ENCODE assay signal across 24 cellular contexts in the genomic region with DNA sequence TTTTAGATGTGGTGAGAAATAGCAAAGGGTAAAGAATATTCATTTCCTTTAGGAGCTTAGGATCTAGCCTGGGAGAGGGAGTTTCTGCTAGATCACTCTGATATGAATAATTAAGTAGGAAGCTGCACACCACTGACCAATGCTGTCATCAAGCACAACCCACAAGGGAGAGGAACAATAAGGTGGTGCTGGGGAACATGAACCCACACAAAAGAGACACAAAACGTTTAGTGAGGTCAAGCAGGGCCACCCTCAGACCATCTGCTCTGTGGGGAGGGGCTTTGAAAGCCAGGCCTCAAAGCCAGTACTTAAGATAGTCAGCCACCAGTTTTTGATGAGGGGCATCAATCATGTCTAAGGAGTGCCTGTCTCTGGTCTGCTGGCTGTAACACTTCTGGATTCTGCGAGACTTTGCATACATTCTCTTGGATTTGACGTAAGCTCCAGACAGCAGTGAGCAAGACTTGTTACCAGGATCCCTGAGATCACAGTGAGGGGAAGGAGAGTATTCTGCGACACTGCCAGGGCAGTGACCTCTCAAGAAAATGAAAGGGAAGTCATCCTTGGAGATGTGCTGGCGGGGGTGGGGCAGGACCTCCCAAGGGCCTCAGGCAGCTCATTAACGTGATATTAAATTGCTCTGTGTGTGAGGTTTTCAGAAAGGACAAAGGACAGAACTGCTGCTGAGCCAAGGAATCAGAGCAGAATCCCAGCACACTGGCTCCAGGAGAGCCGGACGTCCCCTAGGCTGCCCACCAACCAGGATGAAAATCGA.
DNase-seq lines count a peak whose midpoint lies in the region; ATAC-seq, FAIRE-seq and TF ChIP-seq lines count a peak whose summit lies in the region.
"Had no signal": no experiment of that assay in that cellular context is flagged by ENCODE, and none has a peak within 500 bp of the region (broad histone marks: within the 10 kb centered on the region; RNA-seq: fewer than 3 reads in every experiment).

No MANE protein-coding gene starts in this region.

- H3K9me3 Mint-ChIP-seq in WTC11: no peaks in the 10 kb centered on the region
- no peaks in the 10 kb centered on the region for H3K9me3 Mint-ChIP-seq in activated CD8-positive, alpha-beta memory T cell treated with anti-CD3 and anti-CD28 coated beads, Interleukin-2, amount 10 ng/mL, durations not matched to agents 7 days and 5 days (ENCODE audit: low read depth)

- ATAC-seq in SK-N-SH treated with all-trans-retinoic acid at 6 μM for 48 hours (peak; percentile 44; the same call in 2 of the 3 replicates), WTC11 (no peak; the same call in 1 of the 2 replicates), right lobe of liver (peak in 3 of 4 donors; percentile 10 to 34 (median 26)), HG03354 (IDR thresholded peaks at IDR 0.05; ENCODE audit: poor library complexity, severe bottlenecking, unreplicated experiment) (no peak)
- no peak for ATAC-seq in activated CD8-positive, alpha-beta memory T cell treated with anti-CD3 and anti-CD28 coated beads, Interleukin-2, amount 10 ng/mL, durations not matched to agents 7 days and 5 days
- ATAC-seq: A549 had no signal

- POLR2A ChIA-PET in SK-N-SH (lab: Yijun Ruan, JAX) (no interaction called here), WTC11 (lab: Charles Lee) (no interaction called here)

- H3K4me1 ChIP-seq in SK-N-SH (ENCODE audit: control insufficient read depth in 1 of 2, insufficient read depth in 2 of 2, low read depth in 1 of 2, low read length in 1 of 2): peaks cover 0 to 15% of the 10 kb centered on the region in 2 experiments; a peak in 2 of 4 replicates
- H3K4me1 ChIP-seq in right lobe of liver: no peaks in the 10 kb centered on the region
- H3K4me1 ChIP-seq: A549, SJCRH30, testis had no signal

- H3K36me3 ChIP-seq in SK-N-SH (replicated peaks in 1 of 2; ENCODE audit: control insufficient read depth in 1 of 2, insufficient read depth in 2 of 2, low read length in 1 of 2): no peaks in the 10 kb centered on the region
- no peaks in the 10 kb centered on the region for H3K36me3 ChIP-seq in right lobe of liver
- H3K36me3 ChIP-seq: adrenal gland, SJCRH30 had no signal

- WGBS in SK-N-SH (ENCODE audit: low lambda C conversion rate): 75% methylated on average over 8 of the region's 9 CpGs
- 41% methylated on average over 5 of the region's 9 CpGs for WGBS in right lobe of liver (ENCODE audit: insufficient coverage, low coverage, low lambda C conversion rate, missing lambda C conversion rate)

- intact Hi-C loops in right lobe of liver (cut with DNase I) (no loop called here), head of caudate nucleus (cut with DNase I) (no loop called here)

- no peaks in the 10 kb centered on the region for H3K9me2 ChIP-seq in SK-N-SH

- no peaks in the 10 kb centered on the region for H4K20me1 ChIP-seq in SK-N-SH (ENCODE audit: insufficient read depth)

- no peak for TF ChIP-seq RAD21 in SK-N-SH (IDR thresholded peaks at IDR 0.05; ENCODE audit: low read length)

- no peak for TF ChIP-seq EP300 in SK-N-SH (IDR thresholded peaks at IDR 0.05; ENCODE audit: borderline replicate concordance in 1 of 2, low read depth in 1 of 2, low read length in 1 of 2)

- no peak for FAIRE-seq in GM19239 (lab: Jason Lieb, UNC)
- FAIRE-seq: A549, kidney had no signal

- no peak overlapping the region for H3K4me3 Mint-ChIP-seq in WTC11
- no peak overlapping the region for H3K4me3 Mint-ChIP-seq in activated CD8-positive, alpha-beta memory T cell treated with anti-CD3 and anti-CD28 coated beads, Interleukin-2, amount 10 ng/mL, durations not matched to agents 7 days and 5 days

- no peak for TF ChIP-seq POLR2A in right lobe of liver (IDR thresholded peaks at IDR 0.05)

- H3K9me3 ChIP-seq in SK-N-SH: no peaks in the 10 kb centered on the region
- no peaks in the 10 kb centered on the region for H3K9me3 ChIP-seq in right lobe of liver
- H3K9me3 ChIP-seq: A549, adrenal gland, SJCRH30, testis had no signal

- no peak overlapping the region for H3K9ac ChIP-seq in SK-N-SH

- TF ChIP-seq CTCF in SK-N-SH (IDR thresholded peaks at IDR 0.05): no peak
- no peak for TF ChIP-seq CTCF in WTC11 (IDR thresholded peaks at IDR 0.05)
- no peak for TF ChIP-seq CTCF in right lobe of liver (IDR thresholded peaks at IDR 0.05)

- H3K27ac ChIP-seq in SK-N-SH (ENCODE audit: low read depth in 2 of 2, low read length in 1 of 2) (no peak overlapping the region; a peak in 1 of 4 replicates), right lobe of liver (peak overlapping the region in 1 of 3 donors; percentile 15)
- H3K27ac ChIP-seq: A549, adrenal gland, PC-9, SJCRH30, testis had no signal

- H3K27ac Mint-ChIP-seq in WTC11: peak overlapping the region; percentile 24; the same call in 1 of the 2 replicates
- no peak overlapping the region for H3K27ac Mint-ChIP-seq in activated CD8-positive, alpha-beta memory T cell treated with anti-CD3 and anti-CD28 coated beads, Interleukin-2, amount 10 ng/mL, durations not matched to agents 7 days and 5 days

- H3K79me2 ChIP-seq in SK-N-SH (ENCODE audit: insufficient read depth): no peaks in the 10 kb centered on the region

- DNase-seq in SK-N-SH: no peak
- DNase-seq in WTC11 (ENCODE audit: low spot score): no peak
- no peak for DNase-seq in right lobe of liver
- DNase-seq in activated CD8-positive, alpha-beta memory T cell treated with anti-CD3 and anti-CD28 coated beads, Interleukin-2, amount 10 ng/mL, durations not matched to agents 7 days and 5 days: no peak
- DNase-seq in head of caudate nucleus: no peak
- no peak for DNase-seq in GM19239 (ENCODE audit: insufficient read length, low spot score)
- DNase-seq: activated effector memory CD4-positive, alpha-beta T cell treated with Interleukin-2 at 50 U/mL for 16 hours; adrenal gland; cerebellar nuclear complex; DMS153; hippocampal formation; kidney; mesendoderm; MM.1S; NCI-H1930; NCI-H510A treated with DMSO at 0.1 percent for 48 hours; PC-9; SJCRH30; stimulated activated CD4-positive, alpha-beta T cell treated with anti-CD3 and anti-CD28 coated beads, Interleukin-12 subunit alpha, Interleukin-12 subunit beta, amount 100 ng/mL, for 4 hours; T-helper 9 cell; testis had no signal

- H3K36me3 Mint-ChIP-seq in WTC11: no peaks in the 10 kb centered on the region
- H3K36me3 Mint-ChIP-seq in activated CD8-positive, alpha-beta memory T cell treated with anti-CD3 and anti-CD28 coated beads, Interleukin-2, amount 10 ng/mL, durations not matched to agents 7 days and 5 days: no peaks in the 10 kb centered on the region

- H3K27me3 Mint-ChIP-seq in WTC11 (ENCODE audit: low read depth): no peaks in the 10 kb centered on the region
- H3K27me3 Mint-ChIP-seq in activated CD8-positive, alpha-beta memory T cell treated with anti-CD3 and anti-CD28 coated beads, Interleukin-2, amount 10 ng/mL, durations not matched to agents 7 days and 5 days: peaks cover 3% of the 10 kb centered on the region

- peaks cover 32% of the 10 kb centered on the region for H3K4me1 Mint-ChIP-seq in WTC11
- no peaks in the 10 kb centered on the region for H3K4me1 Mint-ChIP-seq in activated CD8-positive, alpha-beta memory T cell treated with anti-CD3 and anti-CD28 coated beads, Interleukin-2, amount 10 ng/mL, durations not matched to agents 7 days and 5 days

- H3K27me3 ChIP-seq in SK-N-SH (ENCODE audit: insufficient read depth) (no peaks in the 10 kb centered on the region), right lobe of liver (no peaks in the 10 kb centered on the region)
- H3K27me3 ChIP-seq: adrenal gland, SJCRH30, testis had no signal

- CTCF ChIA-PET in SK-N-SH (lab: Yijun Ruan, JAX) (interaction anchor here (0.6 to 2.5 kb wide), 9 partner anchors 9 to 253 kb away, joined by 3 to 6 read pairs (median 3); no protein-coding TSS in a partner anchor), WTC11 (lab: Charles Lee) (interaction anchor here (1.0 kb wide), 1 partner anchor 254 kb away, joined by 3 read pairs; no protein-coding TSS in a partner anchor)
- CTCF ChIA-PET in activated CD8-positive, alpha-beta memory T cell treated with anti-CD3 and anti-CD28 coated beads, Interleukin-2, amount 10 ng/mL, durations not matched to agents 7 days and 5 days (lab: Charles Lee): no interaction called here

- no peak overlapping the region for H2AFZ ChIP-seq in SK-N-SH (ENCODE audit: low read depth)
- H2AFZ ChIP-seq: PC-9 had no signal

- no peak overlapping the region for H3K4me2 ChIP-seq in SK-N-SH
- H3K4me2 ChIP-seq: A549, PC-9 had no signal

- no peaks in the 10 kb centered on the region for H3F3A ChIP-seq in SK-N-SH (replicated peaks; ENCODE audit: insufficient read depth)

- no peak overlapping the region for H3K4me3 ChIP-seq in SK-N-SH (ENCODE audit: low read depth in 2 of 2, low read length in 1 of 2)
- H3K4me3 ChIP-seq in right lobe of liver: no peak overlapping the region
- H3K4me3 ChIP-seq: A549, adrenal gland, PC-9, SJCRH30, testis had no signal

TF ChIP-seq in SK-N-SH, 30 proteins besides CTCF, POLR2A, EP300 and RAD21 (continues in another document):
- TF ChIP-seq SIN3A (IDR thresholded peaks at IDR 0.05; ENCODE audit: borderline replicate concordance, low read depth, low read length): no peak
- TF ChIP-seq JUND (IDR thresholded peaks at IDR 0.05): no peak
- TF ChIP-seq CHD2 (IDR thresholded peaks at IDR 0.05; ENCODE audit: low read length, partially characterized antibody): no peak
- no peak for TF ChIP-seq FOSL2 (IDR thresholded peaks at IDR 0.05; ENCODE audit: borderline replicate concordance, low read depth)
- TF ChIP-seq MXI1 (IDR thresholded peaks at IDR 0.05; ENCODE audit: low read depth, low read length): no peak

TF ChIP-seq in WTC11, 78 proteins besides CTCF, POLR2A, EP300 and RAD21 (continues in another document):
- TF ChIP-seq, protein P1, sequence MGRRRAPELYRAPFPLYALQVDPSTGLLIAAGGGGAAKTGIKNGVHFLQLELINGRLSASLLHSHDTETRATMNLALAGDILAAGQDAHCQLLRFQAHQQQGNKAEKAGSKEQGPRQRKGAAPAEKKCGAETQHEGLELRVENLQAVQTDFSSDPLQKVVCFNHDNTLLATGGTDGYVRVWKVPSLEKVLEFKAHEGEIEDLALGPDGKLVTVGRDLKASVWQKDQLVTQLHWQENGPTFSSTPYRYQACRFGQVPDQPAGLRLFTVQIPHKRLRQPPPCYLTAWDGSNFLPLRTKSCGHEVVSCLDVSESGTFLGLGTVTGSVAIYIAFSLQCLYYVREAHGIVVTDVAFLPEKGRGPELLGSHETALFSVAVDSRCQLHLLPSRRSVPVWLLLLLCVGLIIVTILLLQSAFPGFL (CRISPR knock-in tag; IDR thresholded peaks at IDR 0.05; ENCODE audit: borderline replicate concordance): no peak
- TF ChIP-seq GRHL2 (CRISPR knock-in tag; IDR thresholded peaks at IDR 0.05; ENCODE audit: insufficient replicate concordance, severe bottlenecking) (no peak), ETV6 (CRISPR knock-in tag; IDR thresholded peaks at IDR 0.05) (no peak)

Comparison
In these comparisons a context has a peak if more than half of its experiments do, and no peak if none do; other contexts are left out.
1. ATAC-seq: peak in SK-N-SH treated with all-trans-retinoic acid at 6 μM for 48 hours (single experiment) and right lobe of liver (3 of 4); none in WTC11 (single experiment), activated CD8-positive, alpha-beta memory T cell treated with anti-CD3 and anti-CD28 coated beads, Interleukin-2, amount 10 ng/mL, durations not matched to agents 7 days and 5 days (single experiment) and HG03354 (single experiment).